Comparison of ENCODE assay signal across 8 cellular contexts in genomic region chr22:37431811-37432707, GRCh38. TPM values are rescaled to one million over a fixed set of nuclear protein-coding genes. Genes with fewer than 3 reads are reported as not detected.
DNase-seq lines count a peak whose midpoint lies in the region; ATAC-seq and TF ChIP-seq lines count a peak whose summit lies in the region.

No MANE protein-coding gene starts in this region.

- H3K4me1 ChIP-seq in naive thymus-derived CD4-positive, alpha-beta T cell (ENCODE audit: control insufficient read depth in 2 of 2, insufficient read depth in 2 of 2, low read length in 2 of 2) = peaks cover 5 to 8% of the 10 kb centered on the region in 2 donors
- peaks cover 4% of the 10 kb centered on the region for H3K4me1 ChIP-seq in ovary (ENCODE audit: insufficient read depth)

- H3K36me3 Mint-ChIP-seq in activated naive CD4-positive, alpha-beta T cell treated with anti-CD3 and anti-CD28 coated beads, Interleukin-2, amount 10 ng/mL, durations not matched to agents 7 days and 5 days = no peaks in the 10 kb centered on the region
- H3K36me3 Mint-ChIP-seq in naive thymus-derived CD4-positive, alpha-beta T cell = peaks cover 0 to 13% (median 0%) of the 10 kb centered on the region in 5 donors

- H3K4me1 Mint-ChIP-seq in activated naive CD4-positive, alpha-beta T cell treated with anti-CD3 and anti-CD28 coated beads, Interleukin-2, amount 10 ng/mL, durations not matched to agents 7 days and 5 days = peaks cover 22% of the 10 kb centered on the region
- H3K4me1 Mint-ChIP-seq in naive thymus-derived CD4-positive, alpha-beta T cell = peaks cover 0 to 25% (median 0%) of the 10 kb centered on the region in 7 donors

- no peak for TF ChIP-seq EP300 in ovary (IDR thresholded peaks at IDR 0.05)

- intact Hi-C loops in naive thymus-derived CD4-positive, alpha-beta T cell (cut with micrococcal nuclease) = no loop called here
- intact Hi-C loops in ovary (cut with DNase I) = no loop called here

- no peak for TF ChIP-seq CTCF in ovary (IDR thresholded peaks at IDR 0.05)

- H3K27me3 Mint-ChIP-seq in activated naive CD4-positive, alpha-beta T cell treated with anti-CD3 and anti-CD28 coated beads, Interleukin-2, amount 10 ng/mL, durations not matched to agents 7 days and 5 days = peaks cover 69% of the 10 kb centered on the region
- peaks cover 22 to 45% (median 38%) of the 10 kb centered on the region in 5 donors for H3K27me3 Mint-ChIP-seq in naive thymus-derived CD4-positive, alpha-beta T cell

- POLR2A ChIA-PET in naive thymus-derived CD4-positive, alpha-beta T cell (lab: Charles Lee) = interaction anchor here (0.6 to 1.0 kb wide), 2 partner anchors 110 to 118 kb away, joined by 3 to 4 read pairs; no protein-coding TSS in a partner anchor

- peak; percentile 58 for ATAC-seq in naive thymus-derived CD4-positive, alpha-beta T cell
- ATAC-seq in GM21367 (IDR thresholded peaks at IDR 0.05; ENCODE audit: unreplicated experiment) (no peak), GM18867 (IDR thresholded peaks at IDR 0.05; ENCODE audit: unreplicated experiment) (no peak)

- no peak overlapping the region for H3K4me3 Mint-ChIP-seq in activated naive CD4-positive, alpha-beta T cell treated with anti-CD3 and anti-CD28 coated beads, Interleukin-2, amount 10 ng/mL, durations not matched to agents 7 days and 5 days
- no peak overlapping the region for H3K4me3 Mint-ChIP-seq in naive thymus-derived CD4-positive, alpha-beta T cell

- no peak overlapping the region for H3K27ac Mint-ChIP-seq in activated naive CD4-positive, alpha-beta T cell treated with anti-CD3 and anti-CD28 coated beads, Interleukin-2, amount 10 ng/mL, durations not matched to agents 7 days and 5 days
- no peak overlapping the region for H3K27ac Mint-ChIP-seq in naive thymus-derived CD4-positive, alpha-beta T cell

- in situ Hi-C loops in Caki2 (cut with HindIII; ENCODE audit: low pct_unique_long_range_greater_than_20kb, low sequenced_read_pairs) = no loop called here

- CTCF ChIA-PET in activated naive CD4-positive, alpha-beta T cell treated with anti-CD3 and anti-CD28 coated beads, Interleukin-2, amount 10 ng/mL, durations not matched to agents 7 days and 5 days (lab: Charles Lee) = interaction anchor here (0.6 to 5.1 kb wide), 4 partner anchors 24 to 116 kb away, joined by 3 to 60 read pairs (median 10); no protein-coding TSS in a partner anchor
- CTCF ChIA-PET in naive thymus-derived CD4-positive, alpha-beta T cell (lab: Charles Lee) = interaction anchor here (0.7 to 4.1 kb wide), 4 partner anchors 23 to 165 kb away, joined by 4 to 33 read pairs (median 6); no protein-coding TSS in a partner anchor

- WGBS in ovary, 3 donors = 61 to 65% (median 62%) methylated on average over 14 of the region's 14 CpGs

- no peak overlapping the region for H3K4me3 ChIP-seq in naive thymus-derived CD4-positive, alpha-beta T cell (ENCODE audit: low read length)
- no peak overlapping the region for H3K4me3 ChIP-seq in ovary

- peaks cover 12 to 14% of the 10 kb centered on the region in 2 donors for H3K27me3 ChIP-seq in naive thymus-derived CD4-positive, alpha-beta T cell (ENCODE audit: control insufficient read depth in 2 of 2, insufficient read depth in 2 of 2, low read length in 2 of 2)
- H3K27me3 ChIP-seq in ovary = no peaks in the 10 kb centered on the region

- H3K27ac ChIP-seq in naive thymus-derived CD4-positive, alpha-beta T cell (ENCODE audit: low read depth, low read length) = no peak overlapping the region
- no peak overlapping the region for H3K27ac ChIP-seq in ovary

- H3K9me3 ChIP-seq in naive thymus-derived CD4-positive, alpha-beta T cell (ENCODE audit: control insufficient read depth in 2 of 3, low read length in 3 of 3) = no peaks in the 10 kb centered on the region
- no peaks in the 10 kb centered on the region for H3K9me3 ChIP-seq in ovary

- no peaks in the 10 kb centered on the region for H3K36me3 ChIP-seq in naive thymus-derived CD4-positive, alpha-beta T cell (ENCODE audit: control insufficient read depth in 2 of 3, insufficient read depth in 3 of 3, low read length in 3 of 3)
- no peaks in the 10 kb centered on the region for H3K36me3 ChIP-seq in ovary

- DNase-seq in Caki2 (ENCODE audit: low read depth) (peak; percentile 99), M059J (ENCODE audit: low read depth) (peak; percentile 99), 8988T (no peak), ovary (no peak)
- DNase-seq in activated naive CD4-positive, alpha-beta T cell treated with anti-CD3 and anti-CD28 coated beads, Interleukin-2, amount 10 ng/mL, durations not matched to agents 7 days and 5 days = peak; percentile 43
- peak in 1 of 9 donors; percentile 48 for DNase-seq in naive thymus-derived CD4-positive, alpha-beta T cell

- TF ChIP-seq POLR2A in ovary (IDR thresholded peaks at IDR 0.05) = no peak

- H3K9me3 Mint-ChIP-seq in activated naive CD4-positive, alpha-beta T cell treated with anti-CD3 and anti-CD28 coated beads, Interleukin-2, amount 10 ng/mL, durations not matched to agents 7 days and 5 days = peaks cover 4% of the 10 kb centered on the region
- peaks cover 0 to 8% (median 0%) of the 10 kb centered on the region in 11 donors for H3K9me3 Mint-ChIP-seq in naive thymus-derived CD4-positive, alpha-beta T cell

RNA-seq across cellular contexts. Expression of gene ELFN2, which starts 4.8 kb away (rescaled TPM):
- total RNA-seq in Caki2 (2014; rRNA removed; shearing (Covaris generic); ENCODE audit: low replicate concordance) = 10.2 and 12.9 TPM in 2 replicates
- total RNA-seq in M059J (2014; rRNA removed; shearing (Covaris generic)) = 0.76 and 3.1 TPM in 2 replicates
- total RNA-seq in naive thymus-derived CD4-positive, alpha-beta T cell = under 1 TPM; 0.10 to 0.66 (median 0.57) TPM
- polyA plus RNA-seq in naive thymus-derived CD4-positive, alpha-beta T cell = not detected
- total RNA-seq in ovary = under 1 TPM in 2 of 7 donors, not detected in 5; 0.02 to 0.03 TPM
- under 1 TPM; 0.01 to 0.05 TPM for polyA plus RNA-seq in ovary

RNA-seq across cellular contexts. Expression of gene MFNG, which starts 54.1 kb away (rescaled TPM):
- total RNA-seq in Caki2 (2014; rRNA removed; shearing (Covaris generic); ENCODE audit: low replicate concordance) = 0.46 and 0.54 TPM in 2 replicates
- total RNA-seq in M059J (2014; rRNA removed; shearing (Covaris generic)) = 0.07 TPM in 1 of 2 replicates, not detected in the other
- 100 to 1,000 TPM; 146 to 223 (median 203) TPM for total RNA-seq in naive thymus-derived CD4-positive, alpha-beta T cell
- polyA plus RNA-seq in naive thymus-derived CD4-positive, alpha-beta T cell = 100 to 1,000 TPM; 350 to 449 TPM
- total RNA-seq in ovary = 10 to 100 TPM in 1 of 7 donors, 1 to 10 TPM in 6; 4.4 to 11.1 (median 7.1) TPM
- 1 to 10 TPM; 4.7 to 7.1 TPM for polyA plus RNA-seq in ovary

Comparison
In these comparisons a context has a peak if more than half of its experiments do, and no peak if none do; other contexts are left out.
1. DNase-seq: peak in Caki2 (single experiment), M059J (single experiment) and activated naive CD4-positive, alpha-beta T cell treated with anti-CD3 and anti-CD28 coated beads, Interleukin-2, amount 10 ng/mL, durations not matched to agents 7 days and 5 days (single experiment); none in 8988T (single experiment) and ovary (0 of 5).
2. RNA of gene MFNG, which starts 54.1 kb away (total RNA-seq): 146 to 223 TPM in naive thymus-derived CD4-positive, alpha-beta T cell; 4.4 to 11.1 TPM in ovary, 0.46 to 0.54 TPM in Caki2 and 0.07 TPM in M059J; every median in the first group is over 10 times any median in the second.